In genomic region chr15:66718220-66718988, GRCh38 we compare ENCODE assay signal across 1 cellular context.
TF ChIP-seq lines count a peak whose summit lies in the region.

No MANE protein-coding gene starts in this region.

TF ChIP-seq in IMR-90, 13 proteins besides CTCF, POLR2A, EP300 and RAD21:
- no peak for TF ChIP-seq RFX5 (IDR thresholded peaks at IDR 0.05; ENCODE audit: low read depth, low read length)
- TF ChIP-seq RCOR1 (IDR thresholded peaks at IDR 0.05; ENCODE audit: insufficient replicate concordance, low read length), result no peak
- no peak for TF ChIP-seq MAFK (IDR thresholded peaks at IDR 0.05; ENCODE audit: low read depth, low read length)
- TF ChIP-seq CEBPB (IDR thresholded peaks at IDR 0.05; ENCODE audit: low read depth, low read length), result no peak
- TF ChIP-seq, protein P1, sequence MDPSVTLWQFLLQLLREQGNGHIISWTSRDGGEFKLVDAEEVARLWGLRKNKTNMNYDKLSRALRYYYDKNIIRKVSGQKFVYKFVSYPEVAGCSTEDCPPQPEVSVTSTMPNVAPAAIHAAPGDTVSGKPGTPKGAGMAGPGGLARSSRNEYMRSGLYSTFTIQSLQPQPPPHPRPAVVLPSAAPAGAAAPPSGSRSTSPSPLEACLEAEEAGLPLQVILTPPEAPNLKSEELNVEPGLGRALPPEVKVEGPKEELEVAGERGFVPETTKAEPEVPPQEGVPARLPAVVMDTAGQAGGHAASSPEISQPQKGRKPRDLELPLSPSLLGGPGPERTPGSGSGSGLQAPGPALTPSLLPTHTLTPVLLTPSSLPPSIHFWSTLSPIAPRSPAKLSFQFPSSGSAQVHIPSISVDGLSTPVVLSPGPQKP (IDR thresholded peaks at IDR 0.05; ENCODE audit: borderline replicate concordance, low read depth, low read length), result no peak
- no peak for TF ChIP-seq CHD1 (IDR thresholded peaks at IDR 0.05; ENCODE audit: low read depth, low read length)
- no peak for TF ChIP-seq MAZ (IDR thresholded peaks at IDR 0.05; ENCODE audit: borderline replicate concordance, low read depth, low read length)
- no peak for TF ChIP-seq NFE2L2 (IDR thresholded peaks at IDR 0.05; ENCODE audit: low read depth, low read length)
- no peak for TF ChIP-seq FOS (IDR thresholded peaks at IDR 0.05; ENCODE audit: low read depth, low read length)
- no peak for TF ChIP-seq MXI1 (IDR thresholded peaks at IDR 0.05; ENCODE audit: borderline replicate concordance, low read depth, low read length)
- TF ChIP-seq USF2 (IDR thresholded peaks at IDR 0.05; ENCODE audit: low read depth, low read length), result no peak
